Comparison of ENCODE assay signal across 10 cellular contexts in the genomic region with DNA sequence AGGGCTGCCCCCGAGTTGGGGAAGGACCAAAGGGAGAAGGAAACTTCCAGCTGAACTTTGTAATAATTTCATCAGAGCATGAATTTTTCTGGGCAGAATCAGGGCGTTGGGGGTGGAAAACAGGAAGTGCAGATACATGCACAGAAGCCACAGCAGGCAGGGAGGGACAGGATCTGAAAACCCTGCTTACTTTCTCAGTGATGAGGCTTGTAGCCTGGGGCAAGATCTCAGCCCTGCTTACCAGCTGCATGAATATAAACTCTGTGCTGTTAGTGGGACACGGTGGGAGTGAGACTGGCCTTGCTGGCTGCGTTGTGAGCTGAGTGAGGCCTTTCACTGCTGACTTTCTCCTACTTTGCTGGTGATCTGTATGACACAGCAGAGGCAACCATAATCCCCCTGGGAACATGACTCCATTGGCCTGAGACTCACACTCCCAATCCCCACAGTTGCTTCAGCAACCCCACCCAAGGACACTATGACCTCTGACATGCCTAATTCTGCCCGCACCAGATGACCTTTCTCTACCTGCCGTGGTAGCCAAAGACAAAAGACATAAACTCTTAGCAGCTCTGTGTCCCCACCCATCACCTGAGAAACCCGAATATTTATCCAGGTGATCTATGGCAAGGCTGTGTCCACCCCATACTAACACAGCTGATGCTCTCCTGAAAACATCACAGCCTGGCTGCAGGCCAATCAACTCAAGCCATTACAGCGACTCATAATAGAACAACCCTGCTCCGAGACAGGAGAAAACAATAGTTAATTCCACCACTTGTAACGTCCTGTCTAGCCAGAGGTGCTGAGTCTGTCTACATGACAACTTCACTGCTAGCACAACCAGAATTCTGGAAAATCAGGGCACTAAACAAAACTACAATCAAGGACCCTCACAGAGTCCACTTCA.
DNase-seq lines count a peak whose midpoint lies in the region; ATAC-seq and TF ChIP-seq lines count a peak whose summit lies in the region.
"Had no signal": no experiment of that assay in that cellular context is flagged by ENCODE, and none has a peak within 500 bp of the region (broad histone marks: within the 10 kb centered on the region; RNA-seq: fewer than 3 reads in every experiment).

No MANE protein-coding gene starts in this region.

- H3K4me3 Mint-ChIP-seq in osteocyte (ENCODE audit: unreplicated experiment), result no peak overlapping the region
- H3K4me3 Mint-ChIP-seq in activated T-cell treated with anti-CD3 and anti-CD28 coated beads, Interleukin-2, amount 50 U/mL, for 24 hours, result no peak overlapping the region

- TF ChIP-seq CTCF in osteocyte (IDR thresholded peaks at IDR 0.05), result no peak
- no peak for TF ChIP-seq CTCF in omental fat pad (IDR thresholded peaks at IDR 0.05)
- no peak for TF ChIP-seq CTCF in GM10248 (IDR thresholded peaks at IDR 0.05; ENCODE audit: control extremely low read depth, extremely low read depth, low read depth, missing control alignments)

- no peaks in the 10 kb centered on the region for H3K36me3 Mint-ChIP-seq in osteocyte (ENCODE audit: unreplicated experiment)
- H3K36me3 Mint-ChIP-seq in activated T-cell treated with anti-CD3 and anti-CD28 coated beads, Interleukin-2, amount 50 U/mL, for 24 hours (ENCODE audit: low read depth), result no peaks in the 10 kb centered on the region

- no peaks in the 10 kb centered on the region for H3K27me3 Mint-ChIP-seq in osteocyte (ENCODE audit: unreplicated experiment)
- no peaks in the 10 kb centered on the region for H3K27me3 Mint-ChIP-seq in activated T-cell treated with anti-CD3 and anti-CD28 coated beads, Interleukin-2, amount 50 U/mL, for 24 hours

- DNase-seq in Jurkat, Clone E6-1 (ENCODE audit: low read depth, low spot score), result peak; percentile 41
- peak; percentile 48 for DNase-seq in amniotic stem cell (lab: John Stamatoyannopoulos, UW)
- no peak for DNase-seq in osteocyte (ENCODE audit: extremely low spot score, unreplicated experiment)
- DNase-seq in activated T-cell treated with anti-CD3 and anti-CD28 coated beads, Interleukin-2, amount 50 U/mL, for 24 hours, result no peak
- no peak for DNase-seq in omental fat pad (ENCODE audit: low spot score)
- DNase-seq in GM10248 (ENCODE audit: extremely low spot score), result no peak
- no peak for DNase-seq in NCI-H2196 treated with DMSO at 0.1 percent for 48 hours (lab: John Stamatoyannopoulos, UW; ENCODE audit: unreplicated experiment)
- DNase-seq: activated CD4-positive, CD25-positive, alpha-beta regulatory T cell; NCI-H2081 had no signal

- H3K9me3 Mint-ChIP-seq in osteocyte (ENCODE audit: unreplicated experiment), result peaks cover 17% of the 10 kb centered on the region
- H3K9me3 Mint-ChIP-seq in activated T-cell treated with anti-CD3 and anti-CD28 coated beads, Interleukin-2, amount 50 U/mL, for 24 hours, result peaks cover 24% of the 10 kb centered on the region

- H3K27ac Mint-ChIP-seq in osteocyte (ENCODE audit: unreplicated experiment), result peak overlapping the region; percentile 90
- H3K27ac Mint-ChIP-seq in activated T-cell treated with anti-CD3 and anti-CD28 coated beads, Interleukin-2, amount 50 U/mL, for 24 hours, result no peak overlapping the region

- H3K4me3 ChIP-seq in Jurkat, Clone E6-1 (ENCODE audit: low read length), result no peak overlapping the region

- CTCF ChIA-PET in GM10248 (lab: Yijun Ruan, JAX), result interaction anchor here (0.6 kb wide), 1 partner anchor 8 kb away, joined by 3 read pairs; no protein-coding TSS in a partner anchor

- POLR2A ChIA-PET in GM10248 (lab: Yijun Ruan, JAX), result no interaction called here

- H3K4me1 Mint-ChIP-seq in osteocyte (ENCODE audit: unreplicated experiment), result peaks cover 16% of the 10 kb centered on the region
- H3K4me1 Mint-ChIP-seq in activated T-cell treated with anti-CD3 and anti-CD28 coated beads, Interleukin-2, amount 50 U/mL, for 24 hours (ENCODE audit: low read depth), result no peaks in the 10 kb centered on the region

- ATAC-seq in GM19463 (IDR thresholded peaks at IDR 0.05; ENCODE audit: unreplicated experiment) (peak; percentile 76), omental fat pad (ENCODE audit: low FRiP score) (no peak)

Comparison
In these comparisons a context has a peak if more than half of its experiments do, and no peak if none do; other contexts are left out.
1. DNase-seq: peak in Jurkat, Clone E6-1 (single experiment) and amniotic stem cell (single experiment); none in osteocyte (single experiment), activated T-cell treated with anti-CD3 and anti-CD28 coated beads, Interleukin-2, amount 50 U/mL, for 24 hours (single experiment), omental fat pad (single experiment), GM10248 (single experiment) and NCI-H2196 treated with DMSO at 0.1 percent for 48 hours (single experiment).